22 cellular contexts compared by ENCODE assay signal in the genomic region with DNA sequence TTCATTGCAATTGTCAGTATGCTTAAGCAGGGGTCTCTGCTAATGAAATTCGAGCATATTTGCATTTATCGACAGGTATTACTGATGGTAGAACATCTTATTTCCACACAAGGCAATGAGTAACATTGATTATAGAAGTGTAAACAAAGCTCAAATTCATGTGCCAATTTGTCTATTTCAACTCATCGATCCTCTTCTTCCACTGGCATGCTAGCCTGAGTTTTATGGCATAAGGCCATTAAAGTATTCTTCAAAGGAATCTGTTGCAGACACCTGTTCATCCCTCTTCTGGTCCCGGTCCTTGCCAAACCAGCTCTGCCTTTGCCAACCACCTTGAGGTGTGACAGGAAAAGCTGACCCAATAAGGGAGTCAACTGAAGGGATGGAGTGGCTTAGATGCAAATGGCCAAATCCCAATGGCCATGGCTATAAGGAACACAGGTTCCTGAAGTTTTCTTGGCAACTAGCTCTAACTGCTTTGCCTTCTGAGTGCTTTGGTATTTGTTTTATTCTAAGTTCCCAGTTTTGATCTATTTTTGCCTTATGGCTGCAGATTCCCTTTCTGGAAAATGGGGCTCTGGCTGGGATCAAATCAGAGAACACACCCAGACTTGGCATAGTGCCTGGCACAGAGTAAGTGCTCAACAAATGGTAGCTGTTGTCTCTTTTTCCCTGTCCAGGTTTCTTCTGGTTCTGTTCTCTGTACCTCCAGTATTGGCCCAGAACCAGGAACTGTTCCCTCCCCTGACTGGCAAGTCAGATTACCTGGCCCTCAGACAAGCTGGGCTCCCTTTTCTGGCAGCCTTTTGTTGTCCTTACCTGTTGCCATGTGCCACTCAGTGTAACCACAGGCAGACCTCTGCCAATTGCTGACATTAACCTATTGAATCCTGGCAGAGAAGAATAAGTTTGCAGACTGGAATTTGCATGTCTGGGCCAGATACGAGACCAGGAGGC.
DNase-seq lines count a peak whose midpoint lies in the region; ATAC-seq and TF ChIP-seq lines count a peak whose summit lies in the region.
"Had no signal": no experiment of that assay in that cellular context is flagged by ENCODE, and none has a peak within 500 bp of the region (broad histone marks: within the 10 kb centered on the region; RNA-seq: fewer than 3 reads in every experiment).

No MANE protein-coding gene starts in this region.

- POLR2A ChIA-PET in HEK293T (lab: Yijun Ruan, JAX) = no interaction called here

- H3K36me3 ChIP-seq in Loucy (ENCODE audit: insufficient read depth, low read length) (no peaks in the 10 kb centered on the region), left lung (no peaks in the 10 kb centered on the region), hepatocyte (replicated peaks; ENCODE audit: insufficient read depth, low read depth) (no peaks in the 10 kb centered on the region)
- H3K36me3 ChIP-seq: esophagus muscularis mucosa, gastroesophageal sphincter, spleen, tibial nerve had no signal

- no peak overlapping the region for H3K4me2 ChIP-seq in Loucy (ENCODE audit: low read depth, low read length, poor library complexity, severe bottlenecking)
- H3K4me2 ChIP-seq in hepatocyte = no peak overlapping the region

- H3K9me2 ChIP-seq in Loucy (replicated peaks; ENCODE audit: low read depth, low read length) (no peaks in the 10 kb centered on the region), hepatocyte (replicated peaks; ENCODE audit: insufficient read depth) (no peaks in the 10 kb centered on the region)

- no peak overlapping the region for H3K9ac ChIP-seq in Loucy (ENCODE audit: low read depth, low read length, poor library complexity, severe bottlenecking)

- no peaks in the 10 kb centered on the region for H3F3A ChIP-seq in Loucy (ENCODE audit: low read depth)

- intact Hi-C loops in left lung (cut with DNase I) = no loop called here

- TF ChIP-seq CTCF in Loucy (conservative IDR thresholded peaks at IDR 0.05; ENCODE audit: low read length) (peak; percentile 3; the same call in 1 of the 2 replicates), left lung (IDR thresholded peaks at IDR 0.05) (no peak), hepatocyte (IDR thresholded peaks at IDR 0.05; ENCODE audit: poor library complexity) (no peak)

- H3K4me3 ChIP-seq in Loucy (ENCODE audit: low read length, poor library complexity, severe bottlenecking) (no peak overlapping the region), left lung (no peak overlapping the region), hepatocyte (no peak overlapping the region)
- H3K4me3 ChIP-seq: esophagus muscularis mucosa, gastroesophageal sphincter, GM12878, spleen, tibial nerve had no signal

- CTCF ChIA-PET in HEK293T (lab: Yijun Ruan, JAX) = interaction anchor here (0.7 to 1.3 kb wide), 2 partner anchors 11 to 19 kb away, joined by 3 read pairs; no protein-coding TSS in a partner anchor

- H3K27ac ChIP-seq in left lung (no peak overlapping the region), hepatocyte (no peak overlapping the region)
- H3K27ac ChIP-seq: esophagus muscularis mucosa, gastroesophageal sphincter, spleen, tibial nerve had no signal

- H4K20me1 ChIP-seq in Loucy (ENCODE audit: insufficient read depth, low read length, poor library complexity, severe bottlenecking) = no peaks in the 10 kb centered on the region
- H4K20me1 ChIP-seq in hepatocyte (ENCODE audit: insufficient read depth, poor library complexity, severe bottlenecking) = no peaks in the 10 kb centered on the region

- no peaks in the 10 kb centered on the region for H3K79me2 ChIP-seq in Loucy (ENCODE audit: insufficient read depth, low read length)
- H3K79me2 ChIP-seq in hepatocyte = no peaks in the 10 kb centered on the region

- H3K4me1 ChIP-seq in Loucy (ENCODE audit: insufficient read depth, low read length, poor library complexity, severe bottlenecking) = no peaks in the 10 kb centered on the region
- H3K4me1 ChIP-seq in left lung = no peaks in the 10 kb centered on the region
- H3K4me1 ChIP-seq in hepatocyte (ENCODE audit: insufficient read depth) = peaks cover 13% of the 10 kb centered on the region
- H3K4me1 ChIP-seq: esophagus muscularis mucosa, gastroesophageal sphincter, spleen had no signal

- H3K27me3 ChIP-seq in Loucy (ENCODE audit: insufficient read depth, low read length, poor library complexity, severe bottlenecking) (no peaks in the 10 kb centered on the region), left lung (no peaks in the 10 kb centered on the region), hepatocyte (no peaks in the 10 kb centered on the region)
- H3K27me3 ChIP-seq: gastroesophageal sphincter had no signal

- H3K9me3 ChIP-seq in Loucy (ENCODE audit: insufficient read depth, low read depth, low read length) (no peaks in the 10 kb centered on the region), left lung (no peaks in the 10 kb centered on the region), hepatocyte (ENCODE audit: low read depth) (no peaks in the 10 kb centered on the region)
- H3K9me3 ChIP-seq: esophagus muscularis mucosa, gastroesophageal sphincter, spleen, tibial nerve had no signal

- ATAC-seq in left lung = peak; percentile 23
- ATAC-seq: gastroesophageal sphincter had no signal

- 81% methylated on average over 5 of the region's 5 CpGs for WGBS in hepatocyte (ENCODE audit: low lambda C conversion rate, missing lambda C conversion rate)

- DNase-seq in DMS79 (lab: John Stamatoyannopoulos, UW) (peak; percentile 60), RPMI8226 (peak; percentile 15), left lung (peak in 1 of 2 donors; percentile 44), amygdala (lab: John Stamatoyannopoulos, UW) (no peak), SIG-M5 (lab: John Stamatoyannopoulos, UW) (no peak), HEK293T (ENCODE audit: extremely low spot score) (no peak), hepatocyte (ENCODE audit: low spot score) (no peak)
- DNase-seq: activated CD4-positive, alpha-beta T cell treated with anti-CD3 and anti-CD28 coated beads for 4 hours; activated naive CD4-positive, alpha-beta T cell treated with Interleukin-2 at 50 U/mL for 16 hours; activated T-cell treated with anti-CD3 and anti-CD28 coated beads, Interleukin-2, amount 50 U/mL, for 48 hours; CD4-positive, alpha-beta T cell; mesenchymal stem cell; naive B cell; NCI-H1694; NCI-H510A; spleen; stimulated activated CD4-positive, alpha-beta T cell treated with anti-CD3 and anti-CD28 coated beads, Interleukin-4, amount 100 ng/mL, for 4 hours had no signal

- H2AFZ ChIP-seq in Loucy (ENCODE audit: low read length) = no peak overlapping the region
- no peak overlapping the region for H2AFZ ChIP-seq in hepatocyte

TF ChIP-seq in HEK293T, 16 proteins besides CTCF, POLR2A, EP300 and RAD21:
- TF ChIP-seq ZNF384 (IDR thresholded peaks at IDR 0.05) = no peak
- no peak for TF ChIP-seq CTBP1 (IDR thresholded peaks at IDR 0.05; ENCODE audit: borderline replicate concordance)
- TF ChIP-seq, protein P1, sequence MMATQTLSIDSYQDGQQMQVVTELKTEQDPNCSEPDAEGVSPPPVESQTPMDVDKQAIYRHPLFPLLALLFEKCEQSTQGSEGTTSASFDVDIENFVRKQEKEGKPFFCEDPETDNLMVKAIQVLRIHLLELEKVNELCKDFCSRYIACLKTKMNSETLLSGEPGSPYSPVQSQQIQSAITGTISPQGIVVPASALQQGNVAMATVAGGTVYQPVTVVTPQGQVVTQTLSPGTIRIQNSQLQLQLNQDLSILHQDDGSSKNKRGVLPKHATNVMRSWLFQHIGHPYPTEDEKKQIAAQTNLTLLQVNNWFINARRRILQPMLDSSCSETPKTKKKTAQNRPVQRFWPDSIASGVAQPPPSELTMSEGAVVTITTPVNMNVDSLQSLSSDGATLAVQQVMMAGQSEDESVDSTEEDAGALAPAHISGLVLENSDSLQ (IDR thresholded peaks at IDR 0.05) = no peak
- no peak for TF ChIP-seq SUZ12 (IDR thresholded peaks at IDR 0.05)
- TF ChIP-seq ELF4 (IDR thresholded peaks at IDR 0.05) = no peak
- no peak for TF ChIP-seq BHLHE40 (IDR thresholded peaks at IDR 0.05; ENCODE audit: borderline replicate concordance)
- no peak for TF ChIP-seq FOXK2 (IDR thresholded peaks at IDR 0.05)
- no peak for TF ChIP-seq HDGF (IDR thresholded peaks at IDR 0.05; ENCODE audit: borderline replicate concordance)
- TF ChIP-seq NFRKB (IDR thresholded peaks at IDR 0.05) = no peak
- no peak for TF ChIP-seq FOXM1 (IDR thresholded peaks at IDR 0.05; ENCODE audit: borderline replicate concordance)
- TF ChIP-seq LEF1 (IDR thresholded peaks at IDR 0.05; ENCODE audit: borderline replicate concordance) = no peak
- no peak for TF ChIP-seq SP1 (IDR thresholded peaks at IDR 0.05)
- no peak for TF ChIP-seq FOXA1 (IDR thresholded peaks at IDR 0.05)
- TF ChIP-seq ARNT (IDR thresholded peaks at IDR 0.05) = no peak
- no peak for TF ChIP-seq L3MBTL2 (conservative IDR thresholded peaks at IDR 0.05)
- no peak for TF ChIP-seq TARDBP (IDR thresholded peaks at IDR 0.05)
TF ChIP-seq in HEK293T: peak in this region for 0.

Comparison
In these comparisons a context has a peak if more than half of its experiments do, and no peak if none do; other contexts are left out.
1. DNase-seq: peak in DMS79 (single experiment) and RPMI8226 (single experiment); none in amygdala (0 of 56), SIG-M5 (single experiment), HEK293T (single experiment) and hepatocyte (single experiment).